ENCODE assay signal across 1 cellular context in genomic region chr17:9238340-9239259, GRCh38.
TF ChIP-seq lines count a peak whose summit lies in the region.

No MANE protein-coding gene starts in this region.

TF ChIP-seq in HCT116, 20 proteins besides CTCF, POLR2A, EP300 and RAD21 (continued from another document):
- TF ChIP-seq ZBTB33 (IDR thresholded peaks at IDR 0.05; ENCODE audit: extremely low read depth, insufficient replicate concordance, low read length) (no peak), ZNF274 (IDR thresholded peaks at IDR 0.05; ENCODE audit: low read depth, low read length) (no peak), ATF3 (IDR thresholded peaks at IDR 0.05) (no peak), SP1 (IDR thresholded peaks at IDR 0.05; ENCODE audit: low read depth) (no peak)
